10 cellular contexts compared by ENCODE assay signal in the genomic region with DNA sequence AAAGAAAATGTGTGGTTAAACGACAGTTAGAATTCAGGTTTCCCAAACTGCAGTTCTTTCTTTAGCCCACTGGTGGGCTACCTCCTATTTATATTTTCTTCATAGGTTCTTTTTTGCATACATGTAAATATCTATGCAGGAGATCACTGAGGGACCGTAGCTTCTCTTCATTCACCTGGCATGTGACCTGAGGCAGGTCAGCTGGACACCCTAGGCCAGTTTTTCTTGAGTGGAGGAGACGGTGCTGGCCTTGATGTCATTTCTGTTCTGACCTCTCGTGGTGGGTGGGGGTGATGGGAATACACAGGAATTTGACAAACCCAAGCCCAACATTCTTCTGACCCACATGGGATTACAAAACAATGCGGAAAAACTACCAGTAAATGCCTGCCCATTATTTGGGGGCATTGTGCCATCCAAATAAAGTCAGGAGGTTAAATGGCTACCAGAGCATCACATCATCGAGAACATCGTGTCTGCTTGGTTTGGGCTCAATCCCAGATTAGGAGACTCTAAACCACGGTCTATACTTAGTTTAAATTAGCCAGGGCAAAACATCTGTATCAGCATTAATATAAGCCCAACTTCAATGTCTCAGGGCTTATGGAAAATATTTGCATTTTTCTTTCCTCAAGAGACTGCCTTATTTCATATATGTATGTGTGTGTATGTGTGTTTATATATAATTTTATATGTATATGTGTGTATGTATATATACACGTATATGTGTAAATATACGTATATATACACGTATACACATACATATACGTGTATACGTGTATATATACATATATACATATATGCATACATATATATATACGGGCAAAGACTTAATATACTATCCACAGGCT. TPM values are rescaled to one million over a fixed set of nuclear protein-coding genes. Genes with fewer than 3 reads are reported as not detected.
DNase-seq lines count a peak whose midpoint lies in the region; ATAC-seq, FAIRE-seq and TF ChIP-seq lines count a peak whose summit lies in the region.
"Had no signal": no experiment of that assay in that cellular context is flagged by ENCODE, and none has a peak within 500 bp of the region (broad histone marks: within the 10 kb centered on the region; RNA-seq: fewer than 3 reads in every experiment).

No MANE protein-coding gene starts in this region.

- H3K4me2 ChIP-seq in K562 (ENCODE audit: insufficient read depth, low read length), result no peak overlapping the region

- no peaks in the 10 kb centered on the region for H3K79me2 ChIP-seq in K562 (ENCODE audit: control insufficient read depth, insufficient read depth, low read length)

- H2AFZ ChIP-seq in K562 (ENCODE audit: low read depth, low read length), result 0 out of 2 replicates have a peak overlapping the region, but pooled peaks have one; percentile 0

- H3K27ac ChIP-seq in HEK293 (ENCODE audit: extremely low read depth, low read depth, low read length) (no peak overlapping the region), K562 (ENCODE audit: extremely low read depth, low read depth, low read length) (no peak overlapping the region), lower lobe of right lung (peak overlapping the region; percentile 46)

- no peaks in the 10 kb centered on the region for H3K9me1 ChIP-seq in K562 (ENCODE audit: control insufficient read depth, insufficient read depth, low read length)

- no peaks in the 10 kb centered on the region for H3K9me3 Mint-ChIP-seq in CD14-positive monocyte
- H3K9me3 Mint-ChIP-seq: activated B cell treated with CpG ODN at 0.5 μM for 24 hours had no signal

- no peaks in the 10 kb centered on the region for H3K27me3 ChIP-seq in K562 (ENCODE audit: control insufficient read depth in 2 of 2, insufficient read depth in 2 of 2, low read length in 2 of 2)
- no peaks in the 10 kb centered on the region for H3K27me3 ChIP-seq in lower lobe of right lung (ENCODE audit: low read depth)

- H4K20me1 ChIP-seq in K562 (replicated peaks; ENCODE audit: control insufficient read depth, insufficient read depth, low read length), result no peaks in the 10 kb centered on the region

- H3K4me1 Mint-ChIP-seq in CD14-positive monocyte, result peaks cover 59% of the 10 kb centered on the region

- in situ Hi-C loops in K562 (cut with MboI), result loop anchor here (10.0 kb wide), 1 partner anchor 107 kb away; no protein-coding TSS in a partner anchor

- no peaks in the 10 kb centered on the region for H3K27me3 Mint-ChIP-seq in CD14-positive monocyte (ENCODE audit: low read depth in 3 of 3)
- H3K27me3 Mint-ChIP-seq: activated B cell treated with CpG ODN at 0.5 μM for 24 hours had no signal

- no peak overlapping the region for H3K4me3 ChIP-seq in HEK293 (ENCODE audit: low read depth, low read length)
- H3K4me3 ChIP-seq in K562, result no peak overlapping the region
- no peak overlapping the region for H3K4me3 ChIP-seq in lower lobe of right lung

- H3K4me3 Mint-ChIP-seq in CD14-positive monocyte, result no peak overlapping the region
- H3K4me3 Mint-ChIP-seq: activated B cell treated with CpG ODN at 0.5 μM for 24 hours had no signal

- peak; percentile 14 to 53; a peak in 2 of 4 replicates for TF ChIP-seq RAD21 in K562 (CRISPR knock-in tag; conservative IDR thresholded peaks at IDR 0.05 in 1 of 2, IDR thresholded peaks at IDR 0.05 in 1 of 2)

- 64% methylated on average over 14 of the region's 14 CpGs for WGBS in K562 (ENCODE audit: insufficient coverage, low coverage, missing lambda C conversion rate)

- ATAC-seq in K562 (no peak), lower lobe of right lung (no peak), GM19023 (IDR thresholded peaks at IDR 0.05; ENCODE audit: unreplicated experiment) (no peak)

- POLR2A ChIA-PET in HEK293 (lab: Yijun Ruan, JAX), result interaction anchor here (0.5 to 1.4 kb wide), 2 partner anchors 107 to 127 kb away, joined by 4 read pairs; no protein-coding TSS in a partner anchor
- POLR2A ChIA-PET in K562 (lab: Yijun Ruan, JAX), result interaction anchor here (1.6 kb wide), 1 partner anchor 13 kb away, joined by 10 read pairs; no protein-coding TSS in a partner anchor

- peak overlapping the region in 2 of 7 donors; percentile 25 to 55 for H3K27ac Mint-ChIP-seq in CD14-positive monocyte
- H3K27ac Mint-ChIP-seq: activated B cell treated with CpG ODN at 0.5 μM for 24 hours had no signal

- peaks cover 38% of the 10 kb centered on the region for H3K4me1 ChIP-seq in HEK293 (ENCODE audit: control insufficient read depth, insufficient read depth, low read length)
- peaks cover 14 to 21% of the 10 kb centered on the region in 2 experiments for H3K4me1 ChIP-seq in K562 (replicated peaks in 1 of 2; ENCODE audit: control insufficient read depth in 2 of 2, insufficient read depth in 2 of 2, low read length in 2 of 2)
- peaks cover 55% of the 10 kb centered on the region for H3K4me1 ChIP-seq in lower lobe of right lung

- no peak for FAIRE-seq in K562 (lab: Jason Lieb, UNC)
- FAIRE-seq: colon had no signal

- H3K36me3 Mint-ChIP-seq in CD14-positive monocyte, result no peaks in the 10 kb centered on the region

- H3K9ac ChIP-seq in K562 (ENCODE audit: insufficient read depth in 1 of 2, low read depth in 2 of 2, low read length in 2 of 2), result no peak overlapping the region

- TF ChIP-seq EP300 in K562 (IDR thresholded peaks at IDR 0.05; ENCODE audit: low read length), result no peak

- no peak for TF ChIP-seq CTCF in HEK293 (tag by site-specific recombination; IDR thresholded peaks at IDR 0.05)
- TF ChIP-seq CTCF in K562 (IDR thresholded peaks at IDR 0.05 in 2 of 3, conservative IDR thresholded peaks at IDR 0.05 in 1 of 3; ENCODE audit: insufficient read depth in 2 of 3, low read depth in 1 of 3, low read length in 3 of 3), result peak in 2 of 3 experiments; percentile 40 to 48; a peak in 4 of 6 replicates
- TF ChIP-seq CTCF in lower lobe of right lung (IDR thresholded peaks at IDR 0.05), result no peak
- no peak for TF ChIP-seq CTCF in CD14-positive monocyte (IDR thresholded peaks at IDR 0.05)

- no peaks in the 10 kb centered on the region for H3K36me3 ChIP-seq in HEK293 (ENCODE audit: control insufficient read depth in 2 of 2, insufficient read depth in 1 of 2, low read length in 2 of 2)
- no peaks in the 10 kb centered on the region for H3K36me3 ChIP-seq in K562 (ENCODE audit: control insufficient read depth, insufficient read depth, low read length)
- H3K36me3 ChIP-seq in lower lobe of right lung, result no peaks in the 10 kb centered on the region

- intact Hi-C loops in K562 (cut with micrococcal nuclease), result no loop called here
- intact Hi-C loops in lower lobe of right lung (cut with DNase I), result no loop called here
- intact Hi-C loops in CD14-positive monocyte (cut with micrococcal nuclease), result no loop called here

- no peaks in the 10 kb centered on the region for H3K9me3 ChIP-seq in HEK293 (ENCODE audit: control insufficient read depth, insufficient read depth, low read depth, low read length)
- no peaks in the 10 kb centered on the region for H3K9me3 ChIP-seq in K562 (replicated peaks; ENCODE audit: control insufficient read depth, insufficient read depth, low read depth, low read length)
- no peaks in the 10 kb centered on the region for H3K9me3 ChIP-seq in lower lobe of right lung

- no TSS peak for BruUV-seq in K562 (replicated peaks; lab: Mats Ljungman, UMichigan)

- CTCF ChIA-PET in HEK293 (lab: Yijun Ruan, JAX) (interaction anchor here (0.7 to 1.6 kb wide), 3 partner anchors 130 to 466 kb away, joined by 3 to 6 read pairs (median 4); no protein-coding TSS in a partner anchor), K562 (lab: Yijun Ruan, JAX; ENCODE audit: low intra/inter-chr PET ratio) (interaction anchor here (0.6 to 1.1 kb wide), 2 partner anchors 100 to 111 kb away, joined by 3 read pairs; no protein-coding TSS in a partner anchor)

- TF ChIP-seq POLR2A in K562 (conservative IDR thresholded peaks at IDR 0.05), result no peak

- DNase-seq in A172 (ENCODE audit: low spot score), result peak; percentile 86
- no peak for DNase-seq in K562 (ENCODE audit: extremely low read depth in 1 of 4, low spot score in 3 of 4)
- no peak for DNase-seq in lower lobe of right lung
- DNase-seq in activated T-cell treated with anti-CD3 and anti-CD28 coated beads, Interleukin-2, amount 50 U/mL, for 48 hours, result no peak
- no peak for DNase-seq in putamen (ENCODE audit: low spot score)
- DNase-seq in CD14-positive monocyte (ENCODE audit: low spot score), result no peak
- DNase-seq: activated B cell treated with CpG ODN at 0.5 μM for 24 hours had no signal

TF ChIP-seq in K562, 482 proteins besides CTCF, POLR2A, EP300 and RAD21 (continues in another document):
- TF ChIP-seq MTA3 (IDR thresholded peaks at IDR 0.05; ENCODE audit: borderline replicate concordance), result no peak
- TF ChIP-seq CBX3 (IDR thresholded peaks at IDR 0.05; ENCODE audit: borderline replicate concordance in 1 of 2, low read length in 2 of 2), result no peak

RNA-seq across cellular contexts. Expression of a gene that starts 7.4 kb away (rescaled TPM):
- total RNA-seq in A172 (2014; rRNA removed; shearing (Covaris generic)), result 50.8 and 51.3 TPM in 2 replicates
- total RNA-seq in K562 (2011; cell fraction: chromatin; rRNA removed; ENCODE audit: low replicate concordance), result 23.6 and 29.2 TPM in 2 replicates
- 17.0 and 26.0 TPM in 2 replicates for total RNA-seq in K562 (2011; cell fraction: nucleolus; rRNA removed)
- total RNA-seq in K562 (2011; cell fraction: nucleoplasm; rRNA removed), result 17.2 and 26.8 TPM in 2 replicates
- total RNA-seq in K562 (2014; rRNA removed), result 24.4 and 38.8 TPM in 2 replicates
- total RNA-seq in K562 (2014; rRNA removed; fragmentation: Illumina TruSeq; extraction: Trizol), result 18.4 and 22.1 TPM in 2 replicates
- total RNA-seq in K562 (2015; rRNA removed; fragmentation: Illumina TruSeq; extraction: Trizol), result 35.3 and 39.1 TPM in 2 replicates
- total RNA-seq in K562 (2021), result 68.4 and 68.6 TPM in 2 replicates
- polyA plus RNA-seq in K562 (2011; rRNA removed), result 7.7 and 18.0 TPM in 2 replicates
- polyA plus RNA-seq in K562 (2011; cell fraction: cytosol; rRNA removed), result 12.4 and 22.0 TPM in 2 replicates
- polyA plus RNA-seq in K562 (2011; cell fraction: nucleus; rRNA removed), result 73.6 and 97.0 TPM in 2 replicates
- 38.3 and 116 TPM in 2 replicates for polyA plus RNA-seq in K562 (2012)
- polyA plus RNA-seq in K562 (2014; fragmentation: Illumina TruSeq; extraction: Trizol), result 47.0 and 60.0 TPM in 2 replicates
- 10 to 100 TPM; 11.4 to 18.2 TPM for polyA plus RNA-seq in K562 (2014; fragmentation: Nextera tagmentation; extraction: Ambion mirVana)
- 19.0 and 30.4 TPM in 2 replicates for polyA plus RNA-seq in K562 (2014; rRNA removed)
- 10.8 and 16.9 TPM in 2 replicates for polyA minus RNA-seq in K562 (2011; rRNA and poly(A)+ RNA removed)
- polyA minus RNA-seq in K562 (2011; cell fraction: cytosol; rRNA and poly(A)+ RNA removed), result 43.5 and 61.6 TPM in 2 replicates
- polyA minus RNA-seq in K562 (2011; cell fraction: nucleus; rRNA and poly(A)+ RNA removed), result 22.5 and 41.3 TPM in 2 replicates
- total RNA-seq in lower lobe of right lung, result 154 TPM
- 10 to 100 TPM; 22.4 to 22.6 TPM for polyA plus RNA-seq in CD14-positive monocyte

Comparison
In these comparisons a context has a peak if more than half of its experiments do, and no peak if none do; other contexts are left out.
1. CTCF ChIP-seq: peak in K562 (2 of 3); none in HEK293 (single experiment), lower lobe of right lung (single experiment) and CD14-positive monocyte (single experiment).